ENCODE assay signal across 37 cellular contexts in genomic region chr2:62250239-62250638, GRCh38.
"Had no signal": no experiment of that assay in that cellular context is flagged by ENCODE, and none has a peak within 500 bp of the region (broad histone marks: within the 10 kb centered on the region; RNA-seq: fewer than 3 reads in every experiment).

No MANE protein-coding gene starts in this region.

- H3K9me3 ChIP-seq: adrenal gland, body of pancreas, breast epithelium had no signal

- H3K36me3 Mint-ChIP-seq: activated CD4-positive, alpha-beta memory T cell treated with anti-CD3 and anti-CD28 coated beads for 36 hours; activated naive CD4-positive, alpha-beta T cell treated with anti-CD3 and anti-CD28 coated beads, Interleukin-2, amount 50 U/mL, for 72 hours; activated naive CD8-positive, alpha-beta T cell treated with anti-CD3 and anti-CD28 coated beads for 36 hours had no signal

- H3K27me3 ChIP-seq: adrenal gland, body of pancreas, brain microvascular endothelial cell, breast epithelium had no signal

- H3K36me3 ChIP-seq: adrenal gland, brain microvascular endothelial cell, breast epithelium had no signal

- H3K27ac Mint-ChIP-seq: activated B cell treated with CpG ODN at 0.5 μM for 24 hours; activated CD4-positive, alpha-beta memory T cell treated with anti-CD3 and anti-CD28 coated beads for 36 hours; activated CD4-positive, alpha-beta T cell treated with anti-CD3 and anti-CD28 coated beads, Interleukin-2, amount 10 ng/mL, durations not matched to agents 24 days and 14 days; activated CD8-positive, alpha-beta T cell treated with anti-CD3 and anti-CD28 coated beads for 36 hours; activated naive CD4-positive, alpha-beta T cell treated with anti-CD3 and anti-CD28 coated beads for 36 hours; activated naive CD4-positive, alpha-beta T cell treated with anti-CD3 and anti-CD28 coated beads, Interleukin-2, amount 50 U/mL, for 72 hours; activated naive CD8-positive, alpha-beta T cell treated with anti-CD3 and anti-CD28 coated beads for 36 hours; activated T-cell treated with anti-CD3 and anti-CD28 coated beads, Interleukin-2, amount 50 U/mL, for 72 hours; activated T-helper 1 cell treated with anti-CD3 and anti-CD28 coated beads, Interleukin-12 subunit alpha, Interleukin-12 subunit beta, Interleukin-2, Interleukin-4 antibody, amounts not matched to agents 30 ng/mL and 10 ng/mL and 1 ng/mL, durations not matched to agents 14 hours and 24 hours and 36 hours; activated T-helper 17 cell treated with anti-CD3 and anti-CD28 coated beads, Interleukin-2, amount 50 U/mL, for 72 hours; T-helper 1 cell treated with Interleukin-12 subunit alpha and Interleukin-12 subunit beta and Interleukin-4 antibody, amounts not matched to agents 30 μg/mL and 1 μg/mL, for 36 hours; T-helper 2 cell treated with Interferon-gamma antibody and Interleukin-4, amounts not matched to agents 5 μg/mL and 100 μg/mL, for 36 hours had no signal

- H3K4me3 Mint-ChIP-seq: activated B cell treated with CpG ODN at 0.5 μM for 24 hours; activated CD4-positive, alpha-beta memory T cell treated with anti-CD3 and anti-CD28 coated beads for 36 hours; activated CD4-positive, alpha-beta T cell treated with anti-CD3 and anti-CD28 coated beads, Interleukin-2, amount 10 ng/mL, durations not matched to agents 24 days and 14 days; activated CD8-positive, alpha-beta T cell treated with anti-CD3 and anti-CD28 coated beads for 36 hours; activated naive CD4-positive, alpha-beta T cell treated with anti-CD3 and anti-CD28 coated beads for 36 hours; activated naive CD8-positive, alpha-beta T cell treated with anti-CD3 and anti-CD28 coated beads for 36 hours; activated T-cell treated with anti-CD3 and anti-CD28 coated beads, Interleukin-2, amount 50 U/mL, for 4 hours; activated T-cell treated with anti-CD3 and anti-CD28 coated beads, Interleukin-2, amount 50 U/mL, for 72 hours; activated T-helper 1 cell treated with anti-CD3 and anti-CD28 coated beads, Interleukin-12 subunit alpha, Interleukin-12 subunit beta, Interleukin-2, Interleukin-4 antibody, amounts not matched to agents 30 ng/mL and 10 ng/mL and 1 ng/mL, durations not matched to agents 14 hours and 24 hours and 36 hours; activated T-helper 17 cell treated with anti-CD3 and anti-CD28 coated beads, Interleukin-2, amount 50 U/mL, for 72 hours; T-helper 1 cell treated with Interleukin-12 subunit alpha and Interleukin-12 subunit beta and Interleukin-4 antibody, amounts not matched to agents 30 μg/mL and 1 μg/mL, for 36 hours; T-helper 2 cell treated with Interferon-gamma antibody and Interleukin-4, amounts not matched to agents 5 μg/mL and 100 μg/mL, for 36 hours had no signal

- H3K4me3 ChIP-seq: adrenal gland, body of pancreas, breast epithelium had no signal

- H3K4me1 Mint-ChIP-seq: activated CD4-positive, alpha-beta T cell treated with anti-CD3 and anti-CD28 coated beads, Interleukin-2, amount 10 ng/mL, durations not matched to agents 24 days and 14 days; activated T-helper 17 cell treated with anti-CD3 and anti-CD28 coated beads, Interleukin-2, amount 50 U/mL, for 72 hours had no signal

- DNase-seq: activated B cell treated with CpG ODN at 0.5 μM for 24 hours; activated CD4-positive, alpha-beta memory T cell treated with anti-CD3 and anti-CD28 coated beads for 36 hours; activated CD4-positive, alpha-beta T cell treated with anti-CD3 and anti-CD28 coated beads for 4 hours; activated CD4-positive, alpha-beta T cell treated with anti-CD3 and anti-CD28 coated beads, Interleukin-2, amount 10 ng/mL, durations not matched to agents 24 days and 14 days; activated CD4-positive, alpha-beta T cell treated with anti-CD3 and anti-CD28 coated beads, Interleukin-2, amount 50 U/mL, for 1 hour; activated CD4-positive, alpha-beta T cell treated with anti-CD3 and anti-CD28 coated beads, Interleukin-2, amount 50 U/mL, for 4 hours; activated CD4-positive, CD25-positive, alpha-beta regulatory T cell treated with anti-CD3 and anti-CD28 coated beads, Interleukin-2, amount 50 U/mL, for 72 hours; activated CD8-positive, alpha-beta memory T cell treated with anti-CD3 and anti-CD28 coated beads, Interleukin-2, amount 50 U/mL, for 4 hours; activated CD8-positive, alpha-beta T cell treated with anti-CD3 and anti-CD28 coated beads for 36 hours; activated effector memory CD4-positive, alpha-beta T cell treated with anti-CD3 and anti-CD28 coated beads, Interleukin-2, amount 50 U/mL, for 16 hours; activated gamma-delta T cell treated with Interleukin-2 at 50 U/mL for 16 hours; activated naive CD4-positive, alpha-beta T cell; activated naive CD4-positive, alpha-beta T cell treated with anti-CD3 and anti-CD28 coated beads for 36 hours; activated naive CD4-positive, alpha-beta T cell treated with anti-CD3 and anti-CD28 coated beads, Interleukin-2, amount 50 U/mL, for 16 hours; activated naive CD8-positive, alpha-beta T cell treated with anti-CD3 and anti-CD28 coated beads for 36 hours; activated T-cell treated with anti-CD3 and anti-CD28 coated beads for 4 hours; activated T-cell treated with anti-CD3 and anti-CD28 coated beads, Interleukin-2, amount 50 U/mL, for 1 hour; activated T-cell treated with anti-CD3 and anti-CD28 coated beads, Interleukin-2, amount 50 U/mL, for 4 hours; activated T-cell treated with anti-CD3 and anti-CD28 coated beads, Interleukin-2, amount 50 U/mL, for 72 hours; adrenal gland; amniotic stem cell; aorta; body of pancreas; brain microvascular endothelial cell; central memory CD4-positive, alpha-beta T cell; T-helper 1 cell; T-helper 2 cell; T-helper 9 cell had no signal

- ATAC-seq: activated CD8-positive, alpha-beta T cell treated with anti-CD3 and anti-CD28 coated beads for 36 hours; activated naive CD4-positive, alpha-beta T cell treated with anti-CD3 and anti-CD28 coated beads, Interleukin-2, amount 50 U/mL, for 72 hours; activated T-cell treated with anti-CD3 and anti-CD28 coated beads, Interleukin-2, amount 50 U/mL, for 4 hours; activated T-cell treated with anti-CD3 and anti-CD28 coated beads, Interleukin-2, amount 50 U/mL, for 72 hours; activated T-helper 17 cell treated with anti-CD3 and anti-CD28 coated beads, Interleukin-2, amount 50 U/mL, for 72 hours; body of pancreas had no signal

- FAIRE-seq: astrocyte, TTC549 had no signal

- H3K27ac ChIP-seq: adrenal gland, body of pancreas, brain microvascular endothelial cell, breast epithelium, VCaP had no signal

- H3K9me3 Mint-ChIP-seq: activated B cell treated with CpG ODN at 0.5 μM for 24 hours; activated CD4-positive, alpha-beta memory T cell treated with anti-CD3 and anti-CD28 coated beads for 36 hours; activated CD4-positive, alpha-beta T cell treated with anti-CD3 and anti-CD28 coated beads, Interleukin-2, amount 10 ng/mL, durations not matched to agents 24 days and 14 days; activated naive CD4-positive, alpha-beta T cell treated with anti-CD3 and anti-CD28 coated beads for 36 hours; activated naive CD4-positive, alpha-beta T cell treated with anti-CD3 and anti-CD28 coated beads, Interleukin-2, amount 50 U/mL, for 72 hours; activated T-cell treated with anti-CD3 and anti-CD28 coated beads, Interleukin-2, amount 50 U/mL, for 4 hours; activated T-cell treated with anti-CD3 and anti-CD28 coated beads, Interleukin-2, amount 50 U/mL, for 72 hours; activated T-helper 1 cell treated with anti-CD3 and anti-CD28 coated beads, Interleukin-12 subunit alpha, Interleukin-12 subunit beta, Interleukin-2, Interleukin-4 antibody, amounts not matched to agents 30 ng/mL and 10 ng/mL and 1 ng/mL, durations not matched to agents 14 hours and 24 hours and 36 hours; activated T-helper 17 cell treated with anti-CD3 and anti-CD28 coated beads, Interleukin-2, amount 50 U/mL, for 72 hours; T-helper 1 cell treated with Interleukin-12 subunit alpha and Interleukin-12 subunit beta and Interleukin-4 antibody, amounts not matched to agents 30 μg/mL and 1 μg/mL, for 36 hours; T-helper 2 cell treated with Interferon-gamma antibody and Interleukin-4, amounts not matched to agents 5 μg/mL and 100 μg/mL, for 36 hours had no signal

- H3K4me1 ChIP-seq: adrenal gland, breast epithelium had no signal
